In genomic region chr10:1199345-1199673, GRCh38 we compare ENCODE assay signal across 17 cellular contexts.
DNase-seq lines count a peak whose midpoint lies in the region; ATAC-seq and TF ChIP-seq lines count a peak whose summit lies in the region.
"Had no signal": no experiment of that assay in that cellular context is flagged by ENCODE, and none has a peak within 500 bp of the region (broad histone marks: within the 10 kb centered on the region; RNA-seq: fewer than 3 reads in every experiment).

No MANE protein-coding gene starts in this region.

- no peak for TF ChIP-seq POLR2A in suprapubic skin (IDR thresholded peaks at IDR 0.05)

- H3K27me3 Mint-ChIP-seq in GM23338 (ENCODE audit: insufficient read depth, low read depth, poor library complexity): peaks cover 21% of the 10 kb centered on the region
- peaks cover 8% of the 10 kb centered on the region for H3K27me3 Mint-ChIP-seq in neural progenitor cell (ENCODE audit: insufficient read depth, low read depth)

- peaks cover 8% of the 10 kb centered on the region for H3K4me1 ChIP-seq in GM23338 (ENCODE audit: insufficient read depth)
- peaks cover 13% of the 10 kb centered on the region for H3K4me1 ChIP-seq in neural progenitor cell
- no peaks in the 10 kb centered on the region for H3K4me1 ChIP-seq in suprapubic skin

- DNase-seq in GM23338 (ENCODE audit: low spot score): no peak
- DNase-seq in neural progenitor cell (ENCODE audit: low spot score): no peak
- DNase-seq in suprapubic skin (ENCODE audit: low spot score in 2 of 2): peak; percentile 41 to 69
- DNase-seq in globus pallidus (ENCODE audit: low spot score): no peak
- DNase-seq in SW480 (ENCODE audit: low spot score): no peak
- DNase-seq in kidney tubule cell (ENCODE audit: low spot score): no peak
- DNase-seq: 8988T; KBM-7; NCI-H1694; NCI-H2081 treated with DMSO at 0.1 percent for 48 hours; NCI-H748 treated with DMSO at 0.1 percent for 48 hours; NK-92 treated with Interleukin-12 subunit alpha and Interleukin-12 subunit beta, amount 100 ng/mL, for 24 hours; SHP77 had no signal

- WGBS in suprapubic skin: 94% methylated on average over 9 of the region's 17 CpGs

- H3F3A ChIP-seq in GM23338 (replicated peaks; ENCODE audit: low read depth): no peaks in the 10 kb centered on the region
- no peaks in the 10 kb centered on the region for H3F3A ChIP-seq in neural progenitor cell (ENCODE audit: low read depth)

- ATAC-seq in GM23338: peak; percentile 61
- ATAC-seq in SK-N-SH treated with all-trans-retinoic acid at 6 μM for 48 hours: no peak
- ATAC-seq: HCT116 had no signal

- TF ChIP-seq CTCF in GM23338 (conservative IDR thresholded peaks at IDR 0.05; ENCODE audit: low read depth in 2 of 2): peak in 1 of 2 experiments; percentile 10; a peak in 1 of 4 replicates
- TF ChIP-seq CTCF in neural progenitor cell (IDR thresholded peaks at IDR 0.05): no peak
- no peak for TF ChIP-seq CTCF in suprapubic skin (IDR thresholded peaks at IDR 0.05)

- no peaks in the 10 kb centered on the region for H3K9me3 Mint-ChIP-seq in GM23338
- H3K9me3 Mint-ChIP-seq in neural progenitor cell: no peaks in the 10 kb centered on the region

- H3K27ac Mint-ChIP-seq in GM23338 (no peak overlapping the region), neural progenitor cell (no peak overlapping the region)
- H3K27ac Mint-ChIP-seq: CD14-positive monocyte had no signal

- no peaks in the 10 kb centered on the region for H4K20me1 ChIP-seq in GM23338 (replicated peaks; ENCODE audit: insufficient read depth)
- no peaks in the 10 kb centered on the region for H4K20me1 ChIP-seq in neural progenitor cell (ENCODE audit: low read depth)

- H3K27me3 ChIP-seq in GM23338 (ENCODE audit: insufficient read depth) (no peaks in the 10 kb centered on the region), neural progenitor cell (no peaks in the 10 kb centered on the region), suprapubic skin (peaks cover 9% of the 10 kb centered on the region)

- H3K9me3 ChIP-seq in neural progenitor cell (ENCODE audit: low read depth) (no peaks in the 10 kb centered on the region), suprapubic skin (no peaks in the 10 kb centered on the region)

- H3K4me1 Mint-ChIP-seq in GM23338 (peaks cover 36% of the 10 kb centered on the region), neural progenitor cell (peaks cover 24% of the 10 kb centered on the region)
- H3K4me1 Mint-ChIP-seq: CD14-positive monocyte had no signal

- TF ChIP-seq EP300 in suprapubic skin (IDR thresholded peaks at IDR 0.05): no peak

- H2AFZ ChIP-seq in GM23338 (0 out of 2 replicates have a peak overlapping the region, but pooled peaks have one; percentile 43), neural progenitor cell (replicated peaks) (peak overlapping the region; percentile 51)

- H3K4me3 Mint-ChIP-seq in GM23338 (no peak overlapping the region), neural progenitor cell (no peak overlapping the region)
- H3K4me3 Mint-ChIP-seq: CD14-positive monocyte had no signal

- H3K36me3 ChIP-seq in GM23338 (ENCODE audit: insufficient read depth) (no peaks in the 10 kb centered on the region; the same call in 1 of the 2 replicates), neural progenitor cell (no peaks in the 10 kb centered on the region), suprapubic skin (no peaks in the 10 kb centered on the region)

- H3K36me3 Mint-ChIP-seq in GM23338 (ENCODE audit: low read depth) (no peaks in the 10 kb centered on the region), neural progenitor cell (no peaks in the 10 kb centered on the region)
- H3K36me3 Mint-ChIP-seq: CD14-positive monocyte had no signal

- H3K27ac ChIP-seq in GM23338 (ENCODE audit: low read depth) (no peak overlapping the region), cingulate gyrus (ENCODE audit: low read depth, low read length) (peak overlapping the region; percentile 100), neural progenitor cell (no peak overlapping the region), suprapubic skin (no peak overlapping the region)

- H3K4me3 ChIP-seq in GM23338 (no peak overlapping the region), neural progenitor cell (no peak overlapping the region), suprapubic skin (no peak overlapping the region)

- H3K9ac ChIP-seq in neural progenitor cell: no peak overlapping the region

- H3K4me2 ChIP-seq in GM23338 (no peak overlapping the region), neural progenitor cell (no peak overlapping the region)

- no peaks in the 10 kb centered on the region for H3K9me2 ChIP-seq in GM23338 (ENCODE audit: insufficient read depth)

- H3K79me2 ChIP-seq in GM23338 (replicated peaks; ENCODE audit: insufficient read depth): no peaks in the 10 kb centered on the region
- H3K79me2 ChIP-seq in neural progenitor cell (ENCODE audit: low read depth): no peaks in the 10 kb centered on the region

TF ChIP-seq in GM23338, 12 proteins besides CTCF, POLR2A, EP300 and RAD21 (continues in another document):
- no peak for TF ChIP-seq EZH2phosphoT487 (IDR thresholded peaks at IDR 0.05; ENCODE audit: unreplicated experiment)
- no peak for TF ChIP-seq REST (IDR thresholded peaks at IDR 0.05; ENCODE audit: unreplicated experiment)
- TF ChIP-seq STAT1 (IDR thresholded peaks at IDR 0.05; ENCODE audit: unreplicated experiment): no peak
- no peak for TF ChIP-seq JUNB (IDR thresholded peaks at IDR 0.05; ENCODE audit: unreplicated experiment)

TF ChIP-seq in SK-N-SH treated with all-trans-retinoic acid at 6 μM for 48 hours, 23 proteins besides CTCF, POLR2A, EP300 and RAD21:
- TF ChIP-seq ESRRG (CRISPR knock-in tag; IDR thresholded peaks at IDR 0.05) (no peak), OSR1 (CRISPR knock-in tag; IDR thresholded peaks at IDR 0.05) (no peak), ISL1 (CRISPR knock-in tag; IDR thresholded peaks at IDR 0.05) (no peak), ARNTL (CRISPR knock-in tag; IDR thresholded peaks at IDR 0.05; ENCODE audit: borderline replicate concordance, low read depth) (no peak)

Comparison
In these comparisons a context has a peak if more than half of its experiments do, and no peak if none do; other contexts are left out.
1. DNase-seq: peak in suprapubic skin (2 of 2); none in GM23338 (single experiment), neural progenitor cell (single experiment), globus pallidus (single experiment), SW480 (single experiment) and kidney tubule cell (single experiment).